ENCODE assay signal across 1 cellular context in the genomic region with DNA sequence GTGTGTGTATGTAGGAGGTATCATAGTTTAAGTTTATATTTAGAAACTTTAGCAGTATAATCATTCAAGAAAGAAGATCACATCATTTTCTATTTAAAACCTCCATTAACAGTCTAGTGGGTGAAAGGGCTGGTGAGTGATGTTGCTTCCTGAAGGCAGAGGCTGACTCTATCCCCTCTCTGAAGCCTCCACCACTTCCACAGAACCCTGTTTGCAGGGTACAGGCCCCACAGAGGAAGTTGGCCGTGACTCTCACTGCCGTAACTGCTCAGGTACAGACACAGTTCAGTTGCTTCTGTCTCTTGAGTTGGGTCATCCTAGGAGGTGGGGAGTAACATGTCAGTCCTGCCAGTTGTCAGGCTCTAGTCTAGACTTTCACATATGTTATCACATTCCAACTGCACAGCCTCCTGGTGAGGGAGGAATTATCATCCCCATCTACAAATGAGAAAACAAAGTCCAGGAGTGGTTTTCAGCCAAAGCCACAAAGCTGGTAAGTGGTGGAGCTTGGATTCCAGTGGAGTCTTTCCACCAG.
TF ChIP-seq lines count a peak whose summit lies in the region.

No MANE protein-coding gene starts in this region.

TF ChIP-seq in GM23338, 12 proteins besides CTCF, POLR2A, EP300 and RAD21 (continued from another document):
- TF ChIP-seq, protein P1, sequence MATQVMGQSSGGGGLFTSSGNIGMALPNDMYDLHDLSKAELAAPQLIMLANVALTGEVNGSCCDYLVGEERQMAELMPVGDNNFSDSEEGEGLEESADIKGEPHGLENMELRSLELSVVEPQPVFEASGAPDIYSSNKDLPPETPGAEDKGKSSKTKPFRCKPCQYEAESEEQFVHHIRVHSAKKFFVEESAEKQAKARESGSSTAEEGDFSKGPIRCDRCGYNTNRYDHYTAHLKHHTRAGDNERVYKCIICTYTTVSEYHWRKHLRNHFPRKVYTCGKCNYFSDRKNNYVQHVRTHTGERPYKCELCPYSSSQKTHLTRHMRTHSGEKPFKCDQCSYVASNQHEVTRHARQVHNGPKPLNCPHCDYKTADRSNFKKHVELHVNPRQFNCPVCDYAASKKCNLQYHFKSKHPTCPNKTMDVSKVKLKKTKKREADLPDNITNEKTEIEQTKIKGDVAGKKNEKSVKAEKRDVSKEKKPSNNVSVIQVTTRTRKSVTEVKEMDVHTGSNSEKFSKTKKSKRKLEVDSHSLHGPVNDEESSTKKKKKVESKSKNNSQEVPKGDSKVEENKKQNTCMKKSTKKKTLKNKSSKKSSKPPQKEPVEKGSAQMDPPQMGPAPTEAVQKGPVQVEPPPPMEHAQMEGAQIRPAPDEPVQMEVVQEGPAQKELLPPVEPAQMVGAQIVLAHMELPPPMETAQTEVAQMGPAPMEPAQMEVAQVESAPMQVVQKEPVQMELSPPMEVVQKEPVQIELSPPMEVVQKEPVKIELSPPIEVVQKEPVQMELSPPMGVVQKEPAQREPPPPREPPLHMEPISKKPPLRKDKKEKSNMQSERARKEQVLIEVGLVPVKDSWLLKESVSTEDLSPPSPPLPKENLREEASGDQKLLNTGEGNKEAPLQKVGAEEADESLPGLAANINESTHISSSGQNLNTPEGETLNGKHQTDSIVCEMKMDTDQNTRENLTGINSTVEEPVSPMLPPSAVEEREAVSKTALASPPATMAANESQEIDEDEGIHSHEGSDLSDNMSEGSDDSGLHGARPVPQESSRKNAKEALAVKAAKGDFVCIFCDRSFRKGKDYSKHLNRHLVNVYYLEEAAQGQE (IDR thresholded peaks at IDR 0.05; ENCODE audit: unreplicated experiment): no peak
- TF ChIP-seq NANOG (IDR thresholded peaks at IDR 0.05; ENCODE audit: borderline replicate concordance) (no peak), STAT1 (IDR thresholded peaks at IDR 0.05; ENCODE audit: unreplicated experiment) (no peak), JUNB (IDR thresholded peaks at IDR 0.05; ENCODE audit: unreplicated experiment) (no peak), EZH2 (IDR thresholded peaks at IDR 0.05; ENCODE audit: low read depth, unreplicated experiment) (no peak), POLR2AphosphoS5 (IDR thresholded peaks at IDR 0.05; ENCODE audit: low read depth) (no peak)
- TF ChIP-seq, protein P2, sequence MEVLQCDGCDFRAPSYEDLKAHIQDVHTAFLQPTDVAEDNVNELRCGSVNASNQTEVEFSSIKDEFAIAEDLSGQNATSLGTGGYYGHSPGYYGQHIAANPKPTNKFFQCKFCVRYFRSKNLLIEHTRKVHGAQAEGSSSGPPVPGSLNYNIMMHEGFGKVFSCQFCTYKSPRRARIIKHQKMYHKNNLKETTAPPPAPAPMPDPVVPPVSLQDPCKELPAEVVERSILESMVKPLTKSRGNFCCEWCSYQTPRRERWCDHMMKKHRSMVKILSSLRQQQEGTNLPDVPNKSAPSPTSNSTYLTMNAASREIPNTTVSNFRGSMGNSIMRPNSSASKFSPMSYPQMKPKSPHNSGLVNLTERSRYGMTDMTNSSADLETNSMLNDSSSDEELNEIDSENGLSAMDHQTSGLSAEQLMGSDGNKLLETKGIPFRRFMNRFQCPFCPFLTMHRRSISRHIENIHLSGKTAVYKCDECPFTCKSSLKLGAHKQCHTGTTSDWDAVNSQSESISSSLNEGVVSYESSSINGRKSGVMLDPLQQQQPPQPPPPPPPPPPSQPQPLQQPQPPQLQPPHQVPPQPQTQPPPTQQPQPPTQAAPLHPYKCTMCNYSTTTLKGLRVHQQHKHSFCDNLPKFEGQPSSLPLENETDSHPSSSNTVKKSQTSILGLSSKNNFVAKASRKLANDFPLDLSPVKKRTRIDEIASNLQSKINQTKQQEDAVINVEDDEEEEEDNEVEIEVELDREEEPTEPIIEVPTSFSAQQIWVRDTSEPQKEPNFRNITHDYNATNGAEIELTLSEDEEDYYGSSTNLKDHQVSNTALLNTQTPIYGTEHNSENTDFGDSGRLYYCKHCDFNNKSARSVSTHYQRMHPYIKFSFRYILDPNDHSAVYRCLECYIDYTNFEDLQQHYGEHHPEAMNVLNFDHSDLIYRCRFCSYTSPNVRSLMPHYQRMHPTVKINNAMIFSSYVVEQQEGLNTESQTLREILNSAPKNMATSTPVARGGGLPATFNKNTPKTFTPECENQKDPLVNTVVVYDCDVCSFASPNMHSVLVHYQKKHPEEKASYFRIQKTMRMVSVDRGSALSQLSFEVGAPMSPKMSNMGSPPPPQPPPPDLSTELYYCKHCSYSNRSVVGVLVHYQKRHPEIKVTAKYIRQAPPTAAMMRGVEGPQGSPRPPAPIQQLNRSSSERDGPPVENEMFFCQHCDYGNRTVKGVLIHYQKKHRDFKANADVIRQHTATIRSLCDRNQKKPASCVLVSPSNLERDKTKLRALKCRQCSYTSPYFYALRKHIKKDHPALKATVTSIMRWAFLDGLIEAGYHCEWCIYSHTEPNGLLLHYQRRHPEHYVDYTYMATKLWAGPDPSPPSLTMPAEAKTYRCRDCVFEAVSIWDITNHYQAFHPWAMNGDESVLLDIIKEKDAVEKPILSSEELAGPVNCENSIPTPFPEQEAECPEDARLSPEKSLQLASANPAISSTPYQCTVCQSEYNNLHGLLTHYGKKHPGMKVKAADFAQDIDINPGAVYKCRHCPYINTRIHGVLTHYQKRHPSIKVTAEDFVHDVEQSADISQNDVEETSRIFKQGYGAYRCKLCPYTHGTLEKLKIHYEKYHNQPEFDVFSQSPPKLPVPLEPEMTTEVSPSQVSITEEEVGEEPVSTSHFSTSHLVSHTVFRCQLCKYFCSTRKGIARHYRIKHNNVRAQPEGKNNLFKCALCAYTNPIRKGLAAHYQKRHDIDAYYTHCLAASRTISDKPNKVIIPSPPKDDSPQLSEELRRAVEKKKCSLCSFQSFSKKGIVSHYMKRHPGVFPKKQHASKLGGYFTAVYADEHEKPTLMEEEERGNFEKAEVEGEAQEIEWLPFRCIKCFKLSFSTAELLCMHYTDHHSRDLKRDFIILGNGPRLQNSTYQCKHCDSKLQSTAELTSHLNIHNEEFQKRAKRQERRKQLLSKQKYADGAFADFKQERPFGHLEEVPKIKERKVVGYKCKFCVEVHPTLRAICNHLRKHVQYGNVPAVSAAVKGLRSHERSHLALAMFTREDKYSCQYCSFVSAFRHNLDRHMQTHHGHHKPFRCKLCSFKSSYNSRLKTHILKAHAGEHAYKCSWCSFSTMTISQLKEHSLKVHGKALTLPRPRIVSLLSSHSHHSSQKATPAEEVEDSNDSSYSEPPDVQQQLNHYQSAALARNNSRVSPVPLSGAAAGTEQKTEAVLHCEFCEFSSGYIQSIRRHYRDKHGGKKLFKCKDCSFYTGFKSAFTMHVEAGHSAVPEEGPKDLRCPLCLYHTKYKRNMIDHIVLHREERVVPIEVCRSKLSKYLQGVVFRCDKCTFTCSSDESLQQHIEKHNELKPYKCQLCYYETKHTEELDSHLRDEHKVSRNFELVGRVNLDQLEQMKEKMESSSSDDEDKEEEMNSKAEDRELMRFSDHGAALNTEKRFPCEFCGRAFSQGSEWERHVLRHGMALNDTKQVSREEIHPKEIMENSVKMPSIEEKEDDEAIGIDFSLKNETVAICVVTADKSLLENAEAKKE (CRISPR knock-in tag; IDR thresholded peaks at IDR 0.05): no peak
